16 cellular contexts compared by ENCODE assay signal in the genomic region with DNA sequence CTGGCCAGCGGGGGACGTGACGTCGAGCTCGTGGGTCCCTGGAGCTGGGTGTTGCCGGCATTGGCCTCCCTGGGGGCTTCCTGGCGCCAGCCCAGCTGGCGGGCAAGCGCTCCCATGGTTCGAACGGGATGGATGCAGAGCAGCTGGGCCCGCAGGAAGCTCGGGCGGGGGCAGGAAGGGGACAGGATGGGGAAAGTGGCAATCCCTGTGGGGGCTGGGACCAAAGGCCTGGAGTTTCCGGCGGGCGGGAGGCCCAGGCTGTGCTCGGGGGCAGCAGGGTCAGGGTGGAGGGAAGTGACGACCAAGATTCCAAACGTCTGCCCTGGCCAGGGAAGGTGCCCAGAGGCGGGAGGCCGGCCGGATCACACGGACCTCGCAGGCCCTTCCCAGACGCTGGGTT. TPM values are rescaled to one million over a fixed set of nuclear protein-coding genes. Genes with fewer than 3 reads are reported as not detected.
DNase-seq lines count a peak whose midpoint lies in the region; ATAC-seq and TF ChIP-seq lines count a peak whose summit lies in the region.
"Had no signal": no experiment of that assay in that cellular context is flagged by ENCODE, and none has a peak within 500 bp of the region (broad histone marks: within the 10 kb centered on the region; RNA-seq: fewer than 3 reads in every experiment).

No MANE protein-coding gene starts in this region.

- ATAC-seq in lower lobe of right lung = peak; percentile 72 to 76
- ATAC-seq in upper lobe of right lung = peak; percentile 80

- H3K4me1 ChIP-seq in lower lobe of right lung (peaks cover 11% of the 10 kb centered on the region), upper lobe of right lung (no peaks in the 10 kb centered on the region), GM23248 (ENCODE audit: insufficient read depth) (no peaks in the 10 kb centered on the region)
- H3K4me1 ChIP-seq: parathyroid adenoma had no signal

- in situ Hi-C loops in GM23248 (cut with MboI) = no loop called here

- H3K4me2 ChIP-seq in GM23248 (ENCODE audit: unreplicated experiment) = no peak overlapping the region

- TF ChIP-seq CTCF in fibroblast of pulmonary artery (IDR thresholded peaks at IDR 0.05; ENCODE audit: low read length, missing control alignments) (no peak), lower lobe of right lung (IDR thresholded peaks at IDR 0.05) (no peak), upper lobe of right lung (IDR thresholded peaks at IDR 0.05) (no peak)

- intact Hi-C loops in lower lobe of right lung (cut with DNase I) = no loop called here
- intact Hi-C loops in upper lobe of right lung (cut with DNase I) = no loop called here

- no peak overlapping the region for H3K4me3 ChIP-seq in fibroblast of pulmonary artery (replicated peaks; ENCODE audit: low read depth, low read length)
- H3K4me3 ChIP-seq in lower lobe of right lung = no peak overlapping the region
- no peak overlapping the region for H3K4me3 ChIP-seq in upper lobe of right lung
- no peak overlapping the region for H3K4me3 ChIP-seq in GM23248

- no peaks in the 10 kb centered on the region for H3K79me2 ChIP-seq in GM23248 (ENCODE audit: insufficient read depth)
- H3K79me2 ChIP-seq: parathyroid adenoma had no signal

- peak overlapping the region; percentile 19 for H3K27ac ChIP-seq in angular gyrus (ENCODE audit: low read depth, low read length)
- peak overlapping the region; percentile 82 for H3K27ac ChIP-seq in lower lobe of right lung
- H3K27ac ChIP-seq in upper lobe of right lung = peak overlapping the region; percentile 78
- no peak overlapping the region for H3K27ac ChIP-seq in GM23248
- H3K27ac ChIP-seq: parathyroid adenoma had no signal

- DNase-seq in fibroblast of pulmonary artery (ENCODE audit: low read depth) (peak; percentile 71), lower lobe of right lung (peak; percentile 67), upper lobe of right lung (no peak), GM23248 (no peak), DMS79 (lab: John Stamatoyannopoulos, UW) (no peak), NCI-H2107 treated with DMSO at 0.1 percent for 48 hours (lab: John Stamatoyannopoulos, UW; ENCODE audit: unreplicated experiment) (no peak)
- DNase-seq: activated CD4-positive, alpha-beta memory T cell treated with anti-CD3 and anti-CD28 coated beads, Interleukin-2, amount 10 ng/mL, durations not matched to agents 7 days and 5 days; CD4-positive, alpha-beta T cell; Karpas-422; NCI-H1694; NCI-H526 treated with DMSO at 0.1 percent for 48 hours; stimulated activated naive CD4-positive, alpha-beta T cell had no signal

- H2AFZ ChIP-seq in GM23248 = no peak overlapping the region
- H2AFZ ChIP-seq: parathyroid adenoma had no signal

- no peaks in the 10 kb centered on the region for H3K9me3 ChIP-seq in lower lobe of right lung
- no peaks in the 10 kb centered on the region for H3K9me3 ChIP-seq in upper lobe of right lung
- no peaks in the 10 kb centered on the region for H3K9me3 ChIP-seq in GM23248 (ENCODE audit: low read depth)

- H3F3A ChIP-seq in GM23248 (ENCODE audit: insufficient read depth) = no peaks in the 10 kb centered on the region

- H3K9ac ChIP-seq in GM23248 = no peak overlapping the region
- H3K9ac ChIP-seq: parathyroid adenoma had no signal

- no peaks in the 10 kb centered on the region for H3K9me2 ChIP-seq in GM23248 (ENCODE audit: insufficient read depth)

- H3K36me3 ChIP-seq in lower lobe of right lung = peaks cover 7% of the 10 kb centered on the region
- no peaks in the 10 kb centered on the region for H3K36me3 ChIP-seq in upper lobe of right lung
- H3K36me3 ChIP-seq in GM23248 (ENCODE audit: low read depth) = no peaks in the 10 kb centered on the region

- WGBS in GM23248 (ENCODE audit: low coverage in 1 of 2, low lambda C conversion rate in 2 of 2, missing lambda C conversion rate in 2 of 2), 2 experiments = 79 to 82% methylated on average over 15 to 26 of the region's 26 CpGs

- H4K20me1 ChIP-seq in GM23248 (ENCODE audit: insufficient read depth) = no peaks in the 10 kb centered on the region

- peaks cover 5% of the 10 kb centered on the region for H3K27me3 ChIP-seq in lower lobe of right lung (ENCODE audit: low read depth)
- H3K27me3 ChIP-seq in upper lobe of right lung = no peaks in the 10 kb centered on the region
- no peaks in the 10 kb centered on the region for H3K27me3 ChIP-seq in GM23248 (replicated peaks; ENCODE audit: insufficient read depth)

RNA-seq across cellular contexts. Expression of a gene that starts 19.3 kb away (rescaled TPM):
- total RNA-seq in lower lobe of right lung (37.0 TPM), upper lobe of right lung (56.9 TPM)
- total RNA-seq in GM23248 (2014; rRNA removed; shearing (Covaris generic)) = 2.5 and 2.7 TPM in 2 replicates
- 0.32 and 0.36 TPM in 2 replicates for polyA plus RNA-seq in GM23248 (2016; fragmentation: Nextera tagmentation; extraction: Ambion mirVana)
- total RNA-seq: activated CD4-positive, alpha-beta memory T cell treated with anti-CD3 and anti-CD28 coated beads, Interleukin-2, amount 10 ng/mL, durations not matched to agents 7 days and 5 days; CD4-positive, alpha-beta T cell had no signal

RNA-seq across cellular contexts. Expression of a gene that starts 22.9 kb away (rescaled TPM):
- total RNA-seq in lower lobe of right lung = 8.9 TPM
- 15.9 TPM for total RNA-seq in upper lobe of right lung
- not detected in 2 replicates for total RNA-seq in GM23248 (2014; rRNA removed; shearing (Covaris generic))
- polyA plus RNA-seq in GM23248 (2016; fragmentation: Nextera tagmentation; extraction: Ambion mirVana) = 0.13 TPM in 1 of 2 replicates, not detected in the other
- total RNA-seq: activated CD4-positive, alpha-beta memory T cell treated with anti-CD3 and anti-CD28 coated beads, Interleukin-2, amount 10 ng/mL, durations not matched to agents 7 days and 5 days; CD4-positive, alpha-beta T cell had no signal

RNA-seq across cellular contexts. Expression of a gene that starts 32.8 kb away (rescaled TPM):
- total RNA-seq in lower lobe of right lung (not detected), upper lobe of right lung (not detected)
- not detected in 2 replicates for total RNA-seq in GM23248 (2014; rRNA removed; shearing (Covaris generic))
- not detected in 2 replicates for polyA plus RNA-seq in GM23248 (2016; fragmentation: Nextera tagmentation; extraction: Ambion mirVana)
- total RNA-seq: activated CD4-positive, alpha-beta memory T cell treated with anti-CD3 and anti-CD28 coated beads, Interleukin-2, amount 10 ng/mL, durations not matched to agents 7 days and 5 days; bronchial epithelial cell; CD4-positive, alpha-beta T cell; mucosa of gallbladder had no signal

RNA-seq across cellular contexts. Expression of a gene that starts 51.8 kb away (rescaled TPM):
- total RNA-seq in lower lobe of right lung = 48.0 TPM
- 114 TPM for total RNA-seq in upper lobe of right lung
- total RNA-seq in GM23248 (2014; rRNA removed; shearing (Covaris generic)) = 97.3 and 100 TPM in 2 replicates
- polyA plus RNA-seq in GM23248 (2016; fragmentation: Nextera tagmentation; extraction: Ambion mirVana) = 39.2 and 41.4 TPM in 2 replicates

Comparison
In these comparisons a context has a peak if more than half of its experiments do, and no peak if none do; other contexts are left out.
1. DNase-seq: peak in fibroblast of pulmonary artery (single experiment) and lower lobe of right lung (single experiment); none in upper lobe of right lung (single experiment), GM23248 (single experiment), DMS79 (single experiment) and NCI-H2107 treated with DMSO at 0.1 percent for 48 hours (single experiment).
2. RNA of a gene that starts 19.3 kb away (total RNA-seq): 56.9 TPM in upper lobe of right lung (single experiment) and 37.0 TPM in lower lobe of right lung (single experiment); 2.5 to 2.7 TPM in GM23248; every median in the first group is over 10 times any median in the second.